ENCODE assay signal across 8 cellular contexts in genomic region chr2:16613475-16613874, GRCh38. TPM values are rescaled to one million over a fixed set of nuclear protein-coding genes. Genes with fewer than 3 reads are reported as not detected.
DNase-seq lines count a peak whose midpoint lies in the region; ATAC-seq and TF ChIP-seq lines count a peak whose summit lies in the region.

No MANE protein-coding gene starts in this region.

- TF ChIP-seq CTCF in RWPE1 (conservative IDR thresholded peaks at IDR 0.05; ENCODE audit: low read depth), result peak; percentile 48
- peak; percentile 73 for TF ChIP-seq CTCF in foreskin keratinocyte (conservative IDR thresholded peaks at IDR 0.05)
- peak in 2 of 3 experiments; percentile 29 to 35 for TF ChIP-seq CTCF in vagina (IDR thresholded peaks at IDR 0.05)

- no peaks in the 10 kb centered on the region for H3K27me3 ChIP-seq in foreskin keratinocyte
- H3K27me3 ChIP-seq in vagina, result no peaks in the 10 kb centered on the region

- intact Hi-C loops in vagina (cut with DNase I), result no loop called here
- intact Hi-C loops in posterior cingulate gyrus (cut with DNase I), result loop anchor here (2.0 kb wide), 2 partner anchors 113 to 143 kb away; no protein-coding TSS in a partner anchor

- no peak overlapping the region for H3K4me3 ChIP-seq in vagina

- no peaks in the 10 kb centered on the region for H3K4me1 ChIP-seq in foreskin keratinocyte
- peaks cover 44% of the 10 kb centered on the region for H3K4me1 ChIP-seq in vagina

- DNase-seq in AG08395 (ENCODE audit: low spot score) (peak; percentile 31), HEK293T (ENCODE audit: extremely low spot score) (peak; percentile 13), RWPE1 (ENCODE audit: low spot score) (peak; percentile 61), foreskin keratinocyte (no peak), vagina (ENCODE audit: extremely low spot score in 2 of 2) (no peak), putamen (ENCODE audit: low spot score) (no peak), anterior cingulate cortex (lab: John Stamatoyannopoulos, UW) (no peak), posterior cingulate gyrus (no peak)

- H3K36me3 ChIP-seq in vagina, result no peaks in the 10 kb centered on the region

- POLR2A ChIA-PET in HEK293T (lab: Yijun Ruan, JAX), result no interaction called here
- POLR2A ChIA-PET in RWPE1 (lab: Yijun Ruan, JAX; ENCODE audit: low non-redundant PET), result no interaction called here

- CTCF ChIA-PET in HEK293T (lab: Yijun Ruan, JAX), result interaction anchor here (1.1 to 3.8 kb wide), 3 partner anchors 9 to 143 kb away, joined by 3 to 41 read pairs (median 4); no protein-coding TSS in a partner anchor
- CTCF ChIA-PET in RWPE1 (lab: Yijun Ruan, JAX), result interaction anchor here (0.5 to 3.7 kb wide), 9 partner anchors 9 to 1042 kb away, joined by 3 to 36 read pairs (median 3); no protein-coding TSS in a partner anchor

- TF ChIP-seq POLR2A in vagina (IDR thresholded peaks at IDR 0.05), result no peak

- no peak overlapping the region for H3K27ac ChIP-seq in RWPE1
- no peak overlapping the region for H3K27ac ChIP-seq in foreskin keratinocyte
- no peak overlapping the region for H3K27ac ChIP-seq in vagina

- ATAC-seq in foreskin keratinocyte, result no peak

- H3K9me3 ChIP-seq in vagina, result no peaks in the 10 kb centered on the region

TF ChIP-seq in HEK293T, 16 proteins besides CTCF, POLR2A, EP300 and RAD21:
- TF ChIP-seq NFRKB (IDR thresholded peaks at IDR 0.05) (no peak), ARNT (IDR thresholded peaks at IDR 0.05) (no peak), TARDBP (IDR thresholded peaks at IDR 0.05) (no peak), L3MBTL2 (conservative IDR thresholded peaks at IDR 0.05) (no peak), FOXK2 (IDR thresholded peaks at IDR 0.05) (no peak), ZNF384 (IDR thresholded peaks at IDR 0.05) (no peak), SUZ12 (IDR thresholded peaks at IDR 0.05) (no peak), ELF4 (IDR thresholded peaks at IDR 0.05) (no peak), FOXA1 (IDR thresholded peaks at IDR 0.05) (no peak), SP1 (IDR thresholded peaks at IDR 0.05) (no peak), PKNOX1 (IDR thresholded peaks at IDR 0.05) (no peak), BHLHE40 (IDR thresholded peaks at IDR 0.05; ENCODE audit: borderline replicate concordance) (no peak), CTBP1 (IDR thresholded peaks at IDR 0.05; ENCODE audit: borderline replicate concordance) (no peak), FOXM1 (IDR thresholded peaks at IDR 0.05; ENCODE audit: borderline replicate concordance) (no peak), LEF1 (IDR thresholded peaks at IDR 0.05; ENCODE audit: borderline replicate concordance) (no peak), HDGF (IDR thresholded peaks at IDR 0.05; ENCODE audit: borderline replicate concordance) (no peak)

RNA-seq across cellular contexts. Expression of gene CYRIA, which starts 52.2 kb away (rescaled TPM):
- total RNA-seq in foreskin keratinocyte (0.10 and 0.14 TPM in 2 replicates), vagina (12.5 TPM)
- 0.04 and 0.22 TPM in 2 replicates for polyA plus RNA-seq in foreskin keratinocyte

Comparison
In these comparisons a context has a peak if more than half of its experiments do, and no peak if none do; other contexts are left out.
1. DNase-seq: peak in AG08395 (single experiment), HEK293T (single experiment) and RWPE1 (single experiment); none in foreskin keratinocyte (0 of 2), vagina (0 of 2), putamen (single experiment), anterior cingulate cortex (0 of 58) and posterior cingulate gyrus (0 of 10).
2. RNA of gene CYRIA, which starts 52.2 kb away (total RNA-seq): 12.5 TPM in vagina (single experiment); 0.10 to 0.14 TPM in foreskin keratinocyte; every median in the first group is over 10 times any median in the second.
3. Peak in every context shown above with its lines, with median percentiles within 50 percentile points of each other: CTCF ChIP-seq.